1 cellular context compared by ENCODE assay signal in genomic region chr20:43974665-43975064, GRCh38.
TF ChIP-seq lines count a peak whose summit lies in the region.

No MANE protein-coding gene starts in this region.

TF ChIP-seq in HCT116, 20 proteins besides CTCF, POLR2A, EP300 and RAD21:
- TF ChIP-seq MAX (IDR thresholded peaks at IDR 0.05) (no peak), EGR1 (IDR thresholded peaks at IDR 0.05; ENCODE audit: low read depth) (no peak), ZFX (IDR thresholded peaks at IDR 0.05) (no peak), EZH2phosphoT487 (IDR thresholded peaks at IDR 0.05; ENCODE audit: borderline replicate concordance) (no peak), ELF1 (IDR thresholded peaks at IDR 0.05; ENCODE audit: borderline replicate concordance, low read depth) (no peak), CBX3 (IDR thresholded peaks at IDR 0.05; ENCODE audit: low read depth) (no peak), SRF (IDR thresholded peaks at IDR 0.05; ENCODE audit: low read depth) (no peak), ATF3 (IDR thresholded peaks at IDR 0.05) (no peak), REST (IDR thresholded peaks at IDR 0.05; ENCODE audit: low read depth) (no peak), SP1 (IDR thresholded peaks at IDR 0.05; ENCODE audit: low read depth) (no peak), POLR2AphosphoS5 (IDR thresholded peaks at IDR 0.05; ENCODE audit: low read depth, low read length) (no peak), JUND (IDR thresholded peaks at IDR 0.05) (no peak), YY1 (IDR thresholded peaks at IDR 0.05; ENCODE audit: extremely low read depth, insufficient replicate concordance, low read depth, low read length) (no peak), ZBTB33 (IDR thresholded peaks at IDR 0.05; ENCODE audit: extremely low read depth, insufficient replicate concordance, low read length) (no peak), TCF7L2 (IDR thresholded peaks at IDR 0.05; ENCODE audit: borderline replicate concordance, extremely low read depth, insufficient read depth, insufficient read length) (no peak), EZH2 (IDR thresholded peaks at IDR 0.05) (no peak)
